ENCODE assay signal across 9 cellular contexts in the genomic region with DNA sequence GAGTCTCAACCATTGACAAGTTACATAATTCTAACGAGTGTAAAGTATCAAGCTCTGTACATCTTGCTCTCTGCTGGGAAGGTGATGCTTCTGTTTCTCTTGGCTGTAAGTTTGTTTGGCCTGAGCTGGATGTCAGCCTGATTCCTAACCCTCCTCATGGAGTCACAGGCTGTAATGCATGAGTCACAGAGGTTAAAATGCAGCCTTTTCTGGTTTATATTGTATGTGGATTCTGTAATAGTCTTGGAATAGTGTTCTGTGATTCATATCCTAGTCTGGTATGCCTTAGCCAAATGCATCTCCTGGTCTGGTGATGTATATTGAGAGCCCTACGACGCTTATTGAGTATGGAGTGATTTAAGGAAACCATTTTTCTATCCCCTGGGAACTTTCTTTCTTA.
DNase-seq lines count a peak whose midpoint lies in the region; ATAC-seq, FAIRE-seq and TF ChIP-seq lines count a peak whose summit lies in the region.
"Had no signal": no experiment of that assay in that cellular context is flagged by ENCODE, and none has a peak within 500 bp of the region (broad histone marks: within the 10 kb centered on the region; RNA-seq: fewer than 3 reads in every experiment).

No MANE protein-coding gene starts in this region.

- peak; percentile 99 for FAIRE-seq in keratinocyte (lab: Jason Lieb, UNC)

- ATAC-seq in thoracic aorta (ENCODE audit: insufficient number of reproducible peaks, low FRiP score, low read depth) (peak; percentile 99), HG02623 (IDR thresholded peaks at IDR 0.05; ENCODE audit: unreplicated experiment) (no peak)

- H2AFZ ChIP-seq in keratinocyte (ENCODE audit: control insufficient read depth, low read length) = no peak overlapping the region

- dilution Hi-C loops in keratinocyte (cut with MboI; ENCODE audit: extremely low pct_ligation_motif_present, low sequenced_read_pairs) = no loop called here

- peaks cover 1 to 7% (median 2%) of the 10 kb centered on the region in 3 donors for H3K27me3 Mint-ChIP-seq in immature natural killer cell (ENCODE audit: low read depth in 3 of 3)

- peaks cover 67% of the 10 kb centered on the region for H3K79me2 ChIP-seq in keratinocyte (ENCODE audit: control insufficient read depth, insufficient read depth, low read length)

- H3K4me3 Mint-ChIP-seq in immature natural killer cell = no peak overlapping the region
- H3K4me3 Mint-ChIP-seq: IgD-negative memory B cell had no signal

- no peaks in the 10 kb centered on the region for H3K9me3 ChIP-seq in keratinocyte (ENCODE audit: control insufficient read depth, low read depth, low read length)
- H3K9me3 ChIP-seq in thoracic aorta = no peaks in the 10 kb centered on the region

- peaks cover 0 to 5% (median 0%) of the 10 kb centered on the region in 6 donors for H3K9me3 Mint-ChIP-seq in immature natural killer cell

- peaks cover 0 to 6% of the 10 kb centered on the region in 2 experiments for H3K36me3 ChIP-seq in keratinocyte (ENCODE audit: control insufficient read depth in 2 of 2, extremely low read depth in 1 of 2, insufficient read depth in 2 of 2, low read length in 2 of 2)
- H3K36me3 ChIP-seq in thoracic aorta = no peaks in the 10 kb centered on the region

- H3K9ac ChIP-seq in keratinocyte (ENCODE audit: control insufficient read depth, extremely low read depth, insufficient read depth, low read length) = peak overlapping the region; percentile 68

- in situ Hi-C loops in astrocyte of the spinal cord (cut with HindIII; ENCODE audit: low sequenced_read_pairs) = no loop called here

- no peaks in the 10 kb centered on the region for H3K36me3 Mint-ChIP-seq in immature natural killer cell
- H3K36me3 Mint-ChIP-seq: IgD-negative memory B cell had no signal

- H3K27ac Mint-ChIP-seq in immature natural killer cell = no peak overlapping the region

- H3K27me3 ChIP-seq in keratinocyte (ENCODE audit: control insufficient read depth, extremely low read depth, insufficient read depth, low read length) (no peaks in the 10 kb centered on the region), thoracic aorta (replicated peaks; ENCODE audit: insufficient read depth) (no peaks in the 10 kb centered on the region)

- no peaks in the 10 kb centered on the region for H3K9me1 ChIP-seq in keratinocyte (ENCODE audit: control insufficient read depth, extremely low read depth, insufficient read depth, low read length)

- H3K27ac ChIP-seq in keratinocyte (ENCODE audit: control insufficient read depth, insufficient read depth, low read length) (peak overlapping the region; percentile 91), thoracic aorta (peak overlapping the region; percentile 46 to 71)

- H3K4me2 ChIP-seq in keratinocyte (ENCODE audit: control insufficient read depth, extremely low read depth, insufficient read depth, low read depth, low read length) = peak overlapping the region; percentile 52

- no peaks in the 10 kb centered on the region for H3K4me1 Mint-ChIP-seq in immature natural killer cell

- TF ChIP-seq CTCF in astrocyte of the spinal cord (IDR thresholded peaks at IDR 0.05; ENCODE audit: low read depth, low read length) (no peak), keratinocyte (optimal IDR thresholded peaks at IDR 0.05 in 1 of 3, IDR thresholded peaks at IDR 0.05 in 1 of 3, conservative IDR thresholded peaks at IDR 0.05 in 1 of 3; ENCODE audit: extremely low read depth in 1 of 3, insufficient read depth in 2 of 3, low read length in 3 of 3) (no peak), thoracic aorta (IDR thresholded peaks at IDR 0.05) (no peak)

- intact Hi-C loops in posterior vena cava (cut with DNase I) = no loop called here

- peaks cover 63% of the 10 kb centered on the region for H3K4me1 ChIP-seq in keratinocyte (ENCODE audit: control insufficient read depth, extremely low read depth, insufficient read depth, low read length)
- peaks cover 11 to 21% of the 10 kb centered on the region in 2 donors for H3K4me1 ChIP-seq in thoracic aorta (ENCODE audit: control insufficient read depth in 1 of 2, low read depth in 2 of 2)

- no peaks in the 10 kb centered on the region for H4K20me1 ChIP-seq in keratinocyte (ENCODE audit: control insufficient read depth, extremely low read depth, insufficient read depth, low read length)

- DNase-seq in HPDE6-E6E7 (ENCODE audit: extremely low spot score) (peak; percentile 83), astrocyte of the spinal cord (ENCODE audit: low read depth, low spot score) (peak; percentile 100), keratinocyte (ENCODE audit: low read depth, low spot score) (peak; percentile 77), thoracic aorta (ENCODE audit: low spot score) (peak; percentile 36), posterior vena cava (ENCODE audit: low spot score) (no peak), immature natural killer cell (no peak), COR-L47 (lab: John Stamatoyannopoulos, UW) (no peak)

- H3K4me3 ChIP-seq in astrocyte of the spinal cord (ENCODE audit: low read depth, low read length) = no peak overlapping the region
- H3K4me3 ChIP-seq in keratinocyte (ENCODE audit: control insufficient read depth in 2 of 3, extremely low read depth in 1 of 3, insufficient read depth in 2 of 3, low read depth in 1 of 3, low read length in 3 of 3) = no peak overlapping the region
- H3K4me3 ChIP-seq in thoracic aorta = no peak overlapping the region

Comparison
In these comparisons a context has a peak if more than half of its experiments do, and no peak if none do; other contexts are left out.
1. DNase-seq: peak in HPDE6-E6E7 (single experiment), astrocyte of the spinal cord (single experiment), keratinocyte (single experiment) and thoracic aorta (single experiment); none in posterior vena cava (single experiment), immature natural killer cell (0 of 3) and COR-L47 (single experiment).